ENCODE assay signal across 1 cellular context in genomic region chr19:7873304-7874079, GRCh38.
TF ChIP-seq lines count a peak whose summit lies in the region.

No MANE protein-coding gene starts in this region.

TF ChIP-seq in A549, 52 proteins besides CTCF, POLR2A, EP300 and RAD21 (continued from another document):
- TF ChIP-seq ESRRA (IDR thresholded peaks at IDR 0.05; ENCODE audit: borderline replicate concordance, low read length): no peak
- TF ChIP-seq FOXS1 (CRISPR knock-in tag; IDR thresholded peaks at IDR 0.05): no peak
- no peak for TF ChIP-seq GATA3 (IDR thresholded peaks at IDR 0.05; ENCODE audit: borderline replicate concordance)
- no peak for TF ChIP-seq JUNB (IDR thresholded peaks at IDR 0.05)
- no peak for TF ChIP-seq EHF (CRISPR knock-in tag; IDR thresholded peaks at IDR 0.05)
- no peak for TF ChIP-seq MAX (IDR thresholded peaks at IDR 0.05)
- TF ChIP-seq HES2 (IDR thresholded peaks at IDR 0.05): no peak
